Comparison of ENCODE assay signal across 14 cellular contexts in genomic region chr1:195376190-195376589, GRCh38.
DNase-seq lines count a peak whose midpoint lies in the region; ATAC-seq, FAIRE-seq and TF ChIP-seq lines count a peak whose summit lies in the region.
"Had no signal": no experiment of that assay in that cellular context is flagged by ENCODE, and none has a peak within 500 bp of the region (broad histone marks: within the 10 kb centered on the region; RNA-seq: fewer than 3 reads in every experiment).

No MANE protein-coding gene starts in this region.

- H3K9me3 ChIP-seq in mammary epithelial cell (replicated peaks; ENCODE audit: insufficient read depth, low read length) = no peaks in the 10 kb centered on the region
- no peaks in the 10 kb centered on the region for H3K9me3 ChIP-seq in HAP-1

- POLR2A ChIA-PET in naive thymus-derived CD8-positive, alpha-beta T cell (lab: Charles Lee) = no interaction called here

- no peak overlapping the region for H3K9ac ChIP-seq in mammary epithelial cell (ENCODE audit: insufficient read depth, low read length)

- no peaks in the 10 kb centered on the region for H3K36me3 Mint-ChIP-seq in naive thymus-derived CD8-positive, alpha-beta T cell

- H3K27me3 ChIP-seq in mammary epithelial cell (ENCODE audit: insufficient read depth, low read length) (no peaks in the 10 kb centered on the region), HAP-1 (ENCODE audit: low read depth) (no peaks in the 10 kb centered on the region)

- no peak for ATAC-seq in GM21737 (IDR thresholded peaks at IDR 0.05; ENCODE audit: unreplicated experiment)
- ATAC-seq in naive thymus-derived CD8-positive, alpha-beta T cell = no peak
- ATAC-seq in HG03135 (IDR thresholded peaks at IDR 0.05; ENCODE audit: unreplicated experiment) = no peak
- ATAC-seq: activated CD8-positive, alpha-beta T cell treated with anti-CD3 and anti-CD28 coated beads, Interleukin-2, amount 10 ng/mL, durations not matched to agents 7 days and 5 days had no signal

- intact Hi-C loops in mammary epithelial cell (cut with micrococcal nuclease) = no loop called here

- H3K9me3 Mint-ChIP-seq in naive thymus-derived CD8-positive, alpha-beta T cell = peaks cover 0 to 2% (median 0%) of the 10 kb centered on the region in 9 donors
- H3K9me3 Mint-ChIP-seq: T-helper 1 cell treated with Interleukin-12 subunit alpha and Interleukin-12 subunit beta and Interleukin-4 antibody, amounts not matched to agents 30 μg/mL and 1 μg/mL, for 36 hours had no signal

- no peaks in the 10 kb centered on the region for H3K27me3 Mint-ChIP-seq in naive thymus-derived CD8-positive, alpha-beta T cell
- H3K27me3 Mint-ChIP-seq: B cell had no signal

- no peaks in the 10 kb centered on the region for H3K79me2 ChIP-seq in mammary epithelial cell (ENCODE audit: insufficient read depth, low read length)

- H2AFZ ChIP-seq in mammary epithelial cell (ENCODE audit: low read depth, low read length) = no peak overlapping the region

- CTCF ChIA-PET in mammary epithelial cell (lab: Charles Lee; ENCODE audit: low non-redundant PET) = no interaction called here

- no peaks in the 10 kb centered on the region for H3K4me1 Mint-ChIP-seq in naive thymus-derived CD8-positive, alpha-beta T cell
- H3K4me1 Mint-ChIP-seq: B cell had no signal

- DNase-seq in A172 (ENCODE audit: low spot score) (peak; percentile 29), GM19239 (ENCODE audit: insufficient read length, low spot score) (no peak), M059J (ENCODE audit: low read depth) (peak; percentile 27), mammary epithelial cell (peak; percentile 9), HAP-1 (ENCODE audit: low spot score in 2 of 2) (no peak)
- no peak for DNase-seq in naive thymus-derived CD8-positive, alpha-beta T cell
- DNase-seq: activated CD8-positive, alpha-beta T cell treated with anti-CD3 and anti-CD28 coated beads, Interleukin-2, amount 10 ng/mL, durations not matched to agents 7 days and 5 days; amniotic stem cell; NCI-H510A treated with DMSO at 0.1 percent for 48 hours; small intestine had no signal

- peak; percentile 6 to 13 for TF ChIP-seq CTCF in mammary epithelial cell (conservative IDR thresholded peaks at IDR 0.05 in 1 of 2, IDR thresholded peaks at IDR 0.05 in 1 of 2; ENCODE audit: extremely low read depth in 1 of 2, insufficient read depth in 1 of 2, low read depth in 1 of 2, low read length in 2 of 2)

- no peaks in the 10 kb centered on the region for H4K20me1 ChIP-seq in mammary epithelial cell (ENCODE audit: insufficient read depth, low read length)

- H3K4me2 ChIP-seq in mammary epithelial cell (ENCODE audit: insufficient read depth, low read depth, low read length) = no peak overlapping the region

- H3K4me3 Mint-ChIP-seq in naive thymus-derived CD8-positive, alpha-beta T cell = no peak overlapping the region
- H3K4me3 Mint-ChIP-seq: activated CD8-positive, alpha-beta T cell treated with anti-CD3 and anti-CD28 coated beads, Interleukin-2, amount 10 ng/mL, durations not matched to agents 7 days and 5 days; B cell; T-helper 1 cell treated with Interleukin-12 subunit alpha and Interleukin-12 subunit beta and Interleukin-4 antibody, amounts not matched to agents 30 μg/mL and 1 μg/mL, for 36 hours had no signal

- no peak overlapping the region for H3K27ac ChIP-seq in mammary epithelial cell (ENCODE audit: insufficient read depth, low read depth, low read length)

- FAIRE-seq in GM19239 (lab: Jason Lieb, UNC) = peak; percentile 18
- FAIRE-seq: small intestine had no signal

- H3K4me3 ChIP-seq in mammary epithelial cell (replicated peaks in 1 of 3; ENCODE audit: insufficient read depth in 1 of 3, low read depth in 2 of 3, low read length in 3 of 3) (no peak overlapping the region), HAP-1 (no peak overlapping the region)

- H3K36me3 ChIP-seq in mammary epithelial cell (ENCODE audit: insufficient read depth, low read length) (no peaks in the 10 kb centered on the region), HAP-1 (replicated peaks) (no peaks in the 10 kb centered on the region)

- H3K4me1 ChIP-seq in mammary epithelial cell (ENCODE audit: insufficient read depth, low read length) = no peaks in the 10 kb centered on the region
- H3K4me1 ChIP-seq in HAP-1 = peaks cover 10% of the 10 kb centered on the region

- H3K27ac Mint-ChIP-seq in naive thymus-derived CD8-positive, alpha-beta T cell = no peak overlapping the region
- H3K27ac Mint-ChIP-seq: activated CD8-positive, alpha-beta T cell treated with anti-CD3 and anti-CD28 coated beads, Interleukin-2, amount 10 ng/mL, durations not matched to agents 7 days and 5 days; B cell; T-helper 1 cell treated with Interleukin-12 subunit alpha and Interleukin-12 subunit beta and Interleukin-4 antibody, amounts not matched to agents 30 μg/mL and 1 μg/mL, for 36 hours had no signal

- dilution Hi-C loops in mammary epithelial cell (cut with HindIII; ENCODE audit: low sequenced_read_pairs) = no loop called here

- no TSS peak for BruUV-seq in mammary epithelial cell (replicated peaks; lab: Mats Ljungman, UMichigan)

- in situ Hi-C loops in mammary epithelial cell (cut with MboI; ENCODE audit: low sequenced_read_pairs in 2 of 2) (no loop called here), HAP-1 (cut with MboI; ENCODE audit: low sequenced_read_pairs) (no loop called here)

Comparison
In these comparisons a context has a peak if more than half of its experiments do, and no peak if none do; other contexts are left out.
1. DNase-seq: peak in A172 (single experiment), M059J (single experiment) and mammary epithelial cell (single experiment); none in GM19239 (single experiment), HAP-1 (0 of 2) and naive thymus-derived CD8-positive, alpha-beta T cell (0 of 10).